In the genomic region with DNA sequence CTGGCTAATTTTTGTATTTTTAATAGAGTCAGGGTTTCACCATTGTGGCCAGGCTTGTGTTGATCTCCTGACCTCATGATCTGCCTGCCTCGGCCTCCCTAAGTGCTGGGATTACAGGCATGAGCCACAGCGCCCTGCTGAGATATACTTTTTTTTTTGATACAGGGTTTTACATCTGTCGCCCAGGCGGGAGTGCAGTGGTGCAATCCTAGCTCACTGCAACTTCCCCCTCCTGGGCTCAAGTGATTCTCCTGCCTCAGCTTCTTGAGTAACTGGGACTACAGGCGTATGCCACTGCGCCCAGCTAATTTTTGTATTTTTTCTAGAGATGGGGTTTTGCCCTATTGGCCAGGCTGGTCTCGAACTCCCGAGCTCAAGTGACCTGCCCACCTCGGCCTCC, we compare ENCODE assay signal across 11 cellular contexts. TPM values are rescaled to one million over a fixed set of nuclear protein-coding genes. Genes with fewer than 3 reads are reported as not detected.
DNase-seq lines count a peak whose midpoint lies in the region; ATAC-seq and TF ChIP-seq lines count a peak whose summit lies in the region.
"Had no signal": no experiment of that assay in that cellular context is flagged by ENCODE, and none has a peak within 500 bp of the region (broad histone marks: within the 10 kb centered on the region; RNA-seq: fewer than 3 reads in every experiment).

No MANE protein-coding gene starts in this region.

- H3K4me1 ChIP-seq in spleen, result peaks cover 11 to 90% (median 63%) of the 10 kb centered on the region in 6 donors
- H3K4me1 ChIP-seq in Karpas-422 (ENCODE audit: low read length), result peaks cover 13% of the 10 kb centered on the region

- no peak overlapping the region for H3K4me2 ChIP-seq in Karpas-422 (ENCODE audit: low read depth, low read length, poor library complexity, severe bottlenecking)

- peak overlapping the region in 1 of 2 donors; percentile 36 for H3K27ac ChIP-seq in coronary artery
- peak overlapping the region in 7 of 8 donors; percentile 86 to 96 (median 92) for H3K27ac ChIP-seq in spleen
- H3K27ac ChIP-seq in Karpas-422 (ENCODE audit: low read length), result no peak overlapping the region

- H3K9me3 ChIP-seq in spleen, result no peaks in the 10 kb centered on the region
- no peaks in the 10 kb centered on the region for H3K9me3 ChIP-seq in Karpas-422 (ENCODE audit: low read length)

- TF ChIP-seq POLR2A in spleen (IDR thresholded peaks at IDR 0.05), result no peak

- H3K9me2 ChIP-seq in Karpas-422 (replicated peaks; ENCODE audit: insufficient read depth, low read length), result no peaks in the 10 kb centered on the region

- H2AFZ ChIP-seq in Karpas-422 (ENCODE audit: low read length), result no peak overlapping the region

- peaks cover 20% of the 10 kb centered on the region for H3K79me2 ChIP-seq in Karpas-422 (ENCODE audit: low read length)

- H3K4me3 ChIP-seq in coronary artery (peak overlapping the region; percentile 1), spleen (peak overlapping the region in 3 of 8 donors; percentile 86 to 99 (median 98)), Karpas-422 (ENCODE audit: low read length) (no peak overlapping the region)

- 54 to 90% (median 71%) methylated on average over 9 of the region's 9 CpGs for WGBS in spleen, 5 donors

- H3K27me3 ChIP-seq in spleen (replicated peaks in 1 of 7) (no peaks in the 10 kb centered on the region), Karpas-422 (ENCODE audit: low read length) (no peaks in the 10 kb centered on the region)

- no peak for ATAC-seq in Right ventricle myocardium inferior
- ATAC-seq: stimulated activated naive CD8-positive, alpha-beta T cell treated with anti-CD3 and anti-CD28 coated beads, Interleukin-15, Interleukin-2, amounts not matched to agents 100 U/mL and 50 U/mL, for 24 hours had no signal

- no peak overlapping the region for H3K9ac ChIP-seq in Karpas-422 (ENCODE audit: low read length)

- H3K36me3 ChIP-seq in spleen (peaks cover 0 to 55% (median 37%) of the 10 kb centered on the region in 6 donors), Karpas-422 (ENCODE audit: insufficient read depth, low read length) (no peaks in the 10 kb centered on the region; the same call in 1 of the 2 replicates)

- H4K20me1 ChIP-seq in Karpas-422 (ENCODE audit: insufficient read depth, low read depth, low read length), result no peaks in the 10 kb centered on the region

- no peak for TF ChIP-seq CTCF in coronary artery (IDR thresholded peaks at IDR 0.05)
- TF ChIP-seq CTCF in spleen (IDR thresholded peaks at IDR 0.05 in 8 of 11, conservative IDR thresholded peaks at IDR 0.05 in 3 of 11), result no peak

- intact Hi-C loops in Right ventricle myocardium inferior (cut with DNase I), result loop anchor here (5.0 kb wide), 2 partner anchors 45 to 85 kb away; a partner anchor contains a TSS
- intact Hi-C loops in cardiac septum (cut with DNase I), result no loop called here
- intact Hi-C loops in spleen (cut with DNase I; ENCODE audit: low total_unique reads), result no loop called here

- DNase-seq in Right ventricle myocardium inferior (ENCODE audit: missing footprints), result peak; percentile 85
- no peak for DNase-seq in cardiac septum (ENCODE audit: low spot score)
- DNase-seq in SIG-M5 (lab: John Stamatoyannopoulos, UW), result peak; percentile 44
- DNase-seq in coronary artery (ENCODE audit: low spot score), result no peak
- no peak for DNase-seq in spleen
- DNase-seq in Karpas-422, result no peak
- no peak for DNase-seq in stimulated activated CD8-positive, alpha-beta memory T cell treated with anti-CD3 and anti-CD28 coated beads, Interleukin-4, amount 100 ng/mL, for 48 hours
- no peak for DNase-seq in NCI-H510A treated with DMSO at 0.1 percent for 48 hours (lab: John Stamatoyannopoulos, UW)
- DNase-seq: HFFc6; NCI-H1930; stimulated activated naive CD8-positive, alpha-beta T cell treated with anti-CD3 and anti-CD28 coated beads, Interleukin-15, Interleukin-2, amounts not matched to agents 100 U/mL and 50 U/mL, for 24 hours had no signal

RNA-seq across cellular contexts. Expression of a gene that starts 2.0 kb away (rescaled TPM):
- total RNA-seq in Right ventricle myocardium inferior (35.5 TPM), cardiac septum (41.1 TPM), spleen (100 to 1,000 TPM in 4 of 7 donors, 10 to 100 TPM in 3; 89.4 to 146 (median 116) TPM)
- polyA plus RNA-seq in spleen, result 10 to 100 TPM; 52.4 to 86.4 (median 83.1) TPM
- total RNA-seq in Karpas-422 (2014; rRNA removed; shearing (Covaris generic); ENCODE audit: low replicate concordance), result 25.0 and 25.5 TPM in 2 replicates

RNA-seq across cellular contexts. Expression of a gene that starts 46.0 kb away (rescaled TPM):
- total RNA-seq in Right ventricle myocardium inferior (20.8 TPM), cardiac septum (24.8 TPM), spleen (100 to 1,000 TPM in 2 of 7 donors, 10 to 100 TPM in 5; 70.6 to 111 (median 83.7) TPM)
- polyA plus RNA-seq in spleen, result 100 to 1,000 TPM in 2 of 3 donors, 10 to 100 TPM in 1; 94.8 to 118 (median 109) TPM
- total RNA-seq in Karpas-422 (2014; rRNA removed; shearing (Covaris generic); ENCODE audit: low replicate concordance), result 93.0 and 130 TPM in 2 replicates

Comparison
In these comparisons a context has a peak if more than half of its experiments do, and no peak if none do; other contexts are left out.
1. DNase-seq: peak in Right ventricle myocardium inferior (single experiment) and SIG-M5 (single experiment); none in cardiac septum (single experiment), coronary artery (single experiment), spleen (single experiment), Karpas-422 (single experiment), stimulated activated CD8-positive, alpha-beta memory T cell treated with anti-CD3 and anti-CD28 coated beads, Interleukin-4, amount 100 ng/mL, for 48 hours (single experiment) and NCI-H510A treated with DMSO at 0.1 percent for 48 hours (single experiment).